In genomic region chr21:39350094-39351006, GRCh38 we compare ENCODE assay signal across 9 cellular contexts. TPM values are rescaled to one million over a fixed set of nuclear protein-coding genes. Genes with fewer than 3 reads are reported as not detected.
DNase-seq lines count a peak whose midpoint lies in the region; ATAC-seq and TF ChIP-seq lines count a peak whose summit lies in the region.
"Had no signal": no experiment of that assay in that cellular context is flagged by ENCODE, and none has a peak within 500 bp of the region (broad histone marks: within the 10 kb centered on the region; RNA-seq: fewer than 3 reads in every experiment).

No MANE protein-coding gene starts in this region.

- peak overlapping the region; percentile 98 for H3K27ac ChIP-seq in GM23338 (ENCODE audit: low read depth)
- H3K27ac ChIP-seq in SU-DHL-6 (ENCODE audit: low read depth, low read length), result peak overlapping the region; percentile 77
- H3K27ac ChIP-seq in rectal smooth muscle tissue (ENCODE audit: low read depth, low read length), result peak overlapping the region; percentile 86

- ATAC-seq in GM23338 (no peak), GM21528 (IDR thresholded peaks at IDR 0.05; ENCODE audit: low FRiP score, unreplicated experiment) (no peak), HG02678 (IDR thresholded peaks at IDR 0.05; ENCODE audit: unreplicated experiment) (no peak)

- H3K9me2 ChIP-seq in GM23338 (ENCODE audit: insufficient read depth), result no peaks in the 10 kb centered on the region
- H3K9me2 ChIP-seq in SU-DHL-6 (replicated peaks; ENCODE audit: insufficient read depth, low read length), result no peaks in the 10 kb centered on the region

- H4K20me1 ChIP-seq in GM23338 (replicated peaks; ENCODE audit: insufficient read depth) (peaks cover 16% of the 10 kb centered on the region), SU-DHL-6 (ENCODE audit: low read depth, low read length) (no peaks in the 10 kb centered on the region; the same call in 1 of the 2 replicates)

- H3K4me3 Mint-ChIP-seq in GM23338, result peak overlapping the region; percentile 93

- H2AFZ ChIP-seq in GM23338 (peak overlapping the region; percentile 72; the same call in 1 of the 2 replicates), SU-DHL-6 (ENCODE audit: low read depth, low read length, severe bottlenecking) (no peak overlapping the region)

- H3K27me3 ChIP-seq in GM23338 (ENCODE audit: insufficient read depth) (no peaks in the 10 kb centered on the region), SU-DHL-6 (ENCODE audit: low read length) (no peaks in the 10 kb centered on the region), rectal smooth muscle tissue (ENCODE audit: control insufficient read depth, insufficient read depth, low read length) (no peaks in the 10 kb centered on the region)

- DNase-seq in GM23338 (ENCODE audit: low spot score) (no peak), fibroblast of gingiva (ENCODE audit: low read depth) (peak; percentile 36), NCI-H1417 treated with DMSO at 0.1 percent for 48 hours (lab: John Stamatoyannopoulos, UW) (no peak), dedifferentiated amniotic fluid mesenchymal stem cell (ENCODE audit: extremely low spot score) (no peak)
- DNase-seq: stimulated activated CD4-positive, alpha-beta T cell treated with anti-CD3 and anti-CD28 coated beads, Interleukin-4, amount 100 ng/mL, for 24 hours had no signal

- peaks cover 14% of the 10 kb centered on the region for H3F3A ChIP-seq in GM23338 (replicated peaks; ENCODE audit: low read depth)
- H3F3A ChIP-seq in SU-DHL-6 (ENCODE audit: insufficient read depth), result peaks cover 42% of the 10 kb centered on the region

- H3K36me3 Mint-ChIP-seq in GM23338 (ENCODE audit: low read depth), result peaks cover 30% of the 10 kb centered on the region

- peak overlapping the region; percentile 80 for H3K4me3 ChIP-seq in GM23338
- peak overlapping the region; percentile 57 for H3K4me3 ChIP-seq in SU-DHL-6 (ENCODE audit: insufficient read depth, low read length, poor library complexity, severe bottlenecking)
- peak overlapping the region; percentile 88 for H3K4me3 ChIP-seq in rectal smooth muscle tissue (ENCODE audit: low read length)

- peak overlapping the region; percentile 73 for H3K9ac ChIP-seq in SU-DHL-6 (ENCODE audit: low read length)
- peak overlapping the region; percentile 81 for H3K9ac ChIP-seq in rectal smooth muscle tissue (ENCODE audit: low read length)

- H3K36me3 ChIP-seq in GM23338 (ENCODE audit: insufficient read depth) (peaks cover 15% of the 10 kb centered on the region; the same call in 1 of the 2 replicates), SU-DHL-6 (ENCODE audit: low read length) (peaks cover 30% of the 10 kb centered on the region), rectal smooth muscle tissue (ENCODE audit: control insufficient read depth, insufficient read depth, low read length) (no peaks in the 10 kb centered on the region)

- no peaks in the 10 kb centered on the region for H3K9me3 Mint-ChIP-seq in GM23338

- H3K4me1 Mint-ChIP-seq in GM23338, result peaks cover 34% of the 10 kb centered on the region

- peak overlapping the region; percentile 96 for H3K27ac Mint-ChIP-seq in GM23338

- peaks cover 11% of the 10 kb centered on the region for H3K27me3 Mint-ChIP-seq in GM23338 (ENCODE audit: insufficient read depth, low read depth, poor library complexity)

- H3K4me1 ChIP-seq in GM23338 (ENCODE audit: insufficient read depth), result peaks cover 32% of the 10 kb centered on the region
- peaks cover 5% of the 10 kb centered on the region for H3K4me1 ChIP-seq in rectal smooth muscle tissue (ENCODE audit: control insufficient read depth, insufficient read depth, low read length)

- TF ChIP-seq CTCF in GM23338 (conservative IDR thresholded peaks at IDR 0.05; ENCODE audit: low read depth in 2 of 2) (no peak), SU-DHL-6 (IDR thresholded peaks at IDR 0.05; ENCODE audit: insufficient read depth, low read length, poor library complexity, severe bottlenecking) (no peak)

- H3K4me2 ChIP-seq in GM23338 (peak overlapping the region; percentile 79), SU-DHL-6 (ENCODE audit: low read depth, low read length, poor library complexity, severe bottlenecking) (peak overlapping the region; percentile 78)

- no peaks in the 10 kb centered on the region for H3K9me3 ChIP-seq in SU-DHL-6 (ENCODE audit: insufficient read depth, low read length)

- H3K79me2 ChIP-seq in GM23338 (replicated peaks; ENCODE audit: insufficient read depth) (peaks cover 30% of the 10 kb centered on the region), SU-DHL-6 (ENCODE audit: insufficient read depth, low read length) (peaks cover 32% of the 10 kb centered on the region)

TF ChIP-seq in GM23338, 12 proteins besides CTCF, POLR2A, EP300 and RAD21:
- TF ChIP-seq ETS1 (IDR thresholded peaks at IDR 0.05), result no peak
- TF ChIP-seq ZNF331 (CRISPR knock-in tag; IDR thresholded peaks at IDR 0.05; ENCODE audit: low read depth), result no peak
- no peak for TF ChIP-seq EZH2phosphoT487 (IDR thresholded peaks at IDR 0.05; ENCODE audit: unreplicated experiment)

RNA-seq across cellular contexts. Expression of gene HMGN1, which starts 1.5 kb away (rescaled TPM):
- 403 and 462 TPM in 2 replicates for total RNA-seq in GM23338 (2014; rRNA removed; shearing (Covaris generic))
- polyA plus RNA-seq in GM23338 (2016; fragmentation: Nextera tagmentation; extraction: Ambion mirVana), result 800 and 889 TPM in 2 replicates

RNA-seq across cellular contexts. Expression of gene BRWD1, which starts 36.9 kb away (rescaled TPM):
- total RNA-seq in GM23338 (2014; rRNA removed; shearing (Covaris generic)), result 75.5 and 81.9 TPM in 2 replicates
- 26.4 and 35.2 TPM in 2 replicates for polyA plus RNA-seq in GM23338 (2016; fragmentation: Nextera tagmentation; extraction: Ambion mirVana)
